28 cellular contexts compared by ENCODE assay signal in genomic region chr10:35465601-35466140, GRCh38.
DNase-seq lines count a peak whose midpoint lies in the region; ATAC-seq, FAIRE-seq and TF ChIP-seq lines count a peak whose summit lies in the region.
"Had no signal": no experiment of that assay in that cellular context is flagged by ENCODE, and none has a peak within 500 bp of the region (broad histone marks: within the 10 kb centered on the region; RNA-seq: fewer than 3 reads in every experiment).

No MANE protein-coding gene starts in this region.

- DNase-seq in G401 (ENCODE audit: low spot score) (peak; percentile 50), K562 (ENCODE audit: extremely low read depth in 1 of 4, low spot score in 3 of 4) (peak in 1 of 4 experiments; percentile 27), NCI-H446 treated with DMSO at 0.1 percent for 48 hours (lab: John Stamatoyannopoulos, UW) (no peak), GDM1 (lab: John Stamatoyannopoulos, UW) (no peak), mesenteric fat pad (ENCODE audit: low spot score) (no peak)
- DNase-seq in stimulated activated CD4-positive, alpha-beta T cell treated with anti-CD3 and anti-CD28 coated beads, Interleukin-12 subunit alpha, Interleukin-12 subunit beta, amount 100 ng/mL, for 4 hours: no peak
- DNase-seq: ACHN; activated B cell treated with CpG ODN at 0.5 μM for 24 hours; activated T-cell treated with anti-CD3 and anti-CD28 coated beads, Interleukin-2, amount 50 U/mL, for 4 hours; cerebellar nuclear complex; HCEC 1CT; heart right ventricle; KBM-7; left colon; mesenchymal stem cell; NCI-H1092 treated with DMSO at 0.1 percent for 48 hours; NCI-H1694 treated with DMSO at 0.1 percent for 48 hours; NCI-H2171 treated with DMSO at 0.1 percent for 48 hours; NCI-H524; NK-92 treated with Interleukin-12 subunit alpha and Interleukin-12 subunit beta, amount 100 ng/mL, for 24 hours; SK-N-SH; stimulated activated CD4-positive, alpha-beta T cell treated with anti-CD3 and anti-CD28 coated beads, Interleukin-15, amount 100 ng/mL, for 24 hours had no signal

- peak overlapping the region; percentile 39; the same call in 1 of the 3 replicates for H3K27ac ChIP-seq in K562 (ENCODE audit: extremely low read depth, low read depth, low read length)
- H3K27ac ChIP-seq: prostate gland had no signal

- TF ChIP-seq RAD21 in K562 (CRISPR knock-in tag; conservative IDR thresholded peaks at IDR 0.05 in 1 of 2, IDR thresholded peaks at IDR 0.05 in 1 of 2): no peak

- in situ Hi-C loops in G401 (cut with HindIII; ENCODE audit: low sequenced_read_pairs) (no loop called here), K562 (cut with MboI) (no loop called here)

- POLR2A ChIA-PET in K562 (lab: Yijun Ruan, JAX): interaction anchor here (0.7 to 1.2 kb wide), 3 partner anchors 12 to 86 kb away, joined by 3 read pairs; no protein-coding TSS in a partner anchor

- H3K4me3 ChIP-seq in K562 (no peak overlapping the region), iPS-15b (ENCODE audit: low read depth, low read length) (peak overlapping the region; percentile 43), neuron (ENCODE audit: low read length) (peak overlapping the region; percentile 37)
- H3K4me3 ChIP-seq: heart right ventricle, prostate gland had no signal

- peaks cover 51% of the 10 kb centered on the region for H4K20me1 ChIP-seq in K562 (replicated peaks; ENCODE audit: control insufficient read depth, insufficient read depth, low read length)

- H3K4me1 ChIP-seq in K562 (replicated peaks in 1 of 2; ENCODE audit: control insufficient read depth in 2 of 2, insufficient read depth in 2 of 2, low read length in 2 of 2) (peaks cover 18 to 74% of the 10 kb centered on the region in 2 experiments), iPS-15b (ENCODE audit: control insufficient read depth, insufficient read depth, low read length) (peaks cover 44% of the 10 kb centered on the region), neuron (ENCODE audit: insufficient read depth, low read length) (peaks cover 81% of the 10 kb centered on the region)
- H3K4me1 ChIP-seq: prostate gland had no signal

- H3K9me3 ChIP-seq in K562 (replicated peaks; ENCODE audit: control insufficient read depth, insufficient read depth, low read depth, low read length) (no peaks in the 10 kb centered on the region), iPS-15b (ENCODE audit: control insufficient read depth, insufficient read depth, low read length) (no peaks in the 10 kb centered on the region), neuron (ENCODE audit: low read length) (no peaks in the 10 kb centered on the region)
- H3K9me3 ChIP-seq: heart right ventricle, prostate gland, SK-N-SH had no signal

- no TSS peak for BruUV-seq in K562 (replicated peaks; lab: Mats Ljungman, UMichigan)

- H3K27me3 ChIP-seq in K562 (ENCODE audit: control insufficient read depth in 2 of 2, insufficient read depth in 2 of 2, low read length in 2 of 2) (no peaks in the 10 kb centered on the region), iPS-15b (ENCODE audit: control insufficient read depth, insufficient read depth, low read length) (no peaks in the 10 kb centered on the region), neuron (ENCODE audit: insufficient read depth, low read length) (no peaks in the 10 kb centered on the region)
- H3K27me3 ChIP-seq: heart right ventricle had no signal

- H3K36me3 ChIP-seq in K562 (ENCODE audit: control insufficient read depth, insufficient read depth, low read length) (no peaks in the 10 kb centered on the region), iPS-15b (ENCODE audit: control insufficient read depth, insufficient read depth, low read length) (no peaks in the 10 kb centered on the region), neuron (ENCODE audit: insufficient read depth, low read length) (no peaks in the 10 kb centered on the region)
- H3K36me3 ChIP-seq: heart right ventricle, prostate gland had no signal

- TF ChIP-seq POLR2A in K562 (conservative IDR thresholded peaks at IDR 0.05): no peak

- CTCF ChIA-PET in K562 (lab: Yijun Ruan, JAX; ENCODE audit: low intra/inter-chr PET ratio): no interaction called here

- peaks cover 10% of the 10 kb centered on the region for H3K9me1 ChIP-seq in K562 (ENCODE audit: control insufficient read depth, insufficient read depth, low read length)

- H3K9ac ChIP-seq in K562 (ENCODE audit: insufficient read depth in 1 of 2, low read depth in 2 of 2, low read length in 2 of 2) (peak overlapping the region in 1 of 2 experiments; percentile 20; a peak in 1 of 4 replicates), iPS-15b (ENCODE audit: low read depth, low read length) (no peak overlapping the region)
- H3K9ac ChIP-seq: SK-N-SH had no signal

- WGBS in K562 (ENCODE audit: insufficient coverage, low coverage, missing lambda C conversion rate): 56% methylated on average over 7 of the region's 7 CpGs

- intact Hi-C loops in K562 (cut with micrococcal nuclease): no loop called here

- TF ChIP-seq EP300 in K562 (IDR thresholded peaks at IDR 0.05; ENCODE audit: low read length): no peak

- H3K4me2 ChIP-seq in K562 (ENCODE audit: insufficient read depth, low read length): peak overlapping the region; percentile 26
- H3K4me2 ChIP-seq: SK-N-SH had no signal

- H3K79me2 ChIP-seq in K562 (ENCODE audit: control insufficient read depth, insufficient read depth, low read length): peaks cover 100% of the 10 kb centered on the region

- peak; percentile 57 for ATAC-seq in K562
- ATAC-seq: activated T-cell treated with anti-CD3 and anti-CD28 coated beads, Interleukin-2, amount 50 U/mL, for 4 hours; left colon; stimulated activated effector memory CD8-positive, alpha-beta T cell treated with anti-CD3 and anti-CD28 coated beads, Interleukin-12 subunit alpha, Interleukin-12 subunit beta, amount 100 ng/mL, for 72 hours had no signal

- peak; percentile 35 for FAIRE-seq in K562 (lab: Jason Lieb, UNC)
- FAIRE-seq: frontal cortex, GM12892 had no signal

- TF ChIP-seq CTCF in K562 (IDR thresholded peaks at IDR 0.05 in 2 of 3, conservative IDR thresholded peaks at IDR 0.05 in 1 of 3; ENCODE audit: insufficient read depth in 2 of 3, low read depth in 1 of 3, low read length in 3 of 3): no peak

- H2AFZ ChIP-seq in K562 (ENCODE audit: low read depth, low read length) (no peak overlapping the region), neuron (ENCODE audit: low read depth, low read length) (no peak overlapping the region)

TF ChIP-seq in K562, 482 proteins besides CTCF, POLR2A, EP300 and RAD21 (continues in another document):
- TF ChIP-seq TOE1 (IDR thresholded peaks at IDR 0.05; ENCODE audit: borderline replicate concordance) (0 out of 2 replicates have a peak, but pooled peaks have one; percentile 51), TOE1 (CRISPR knock-in tag; IDR thresholded peaks at IDR 0.05; ENCODE audit: borderline replicate concordance, low read depth) (no peak)
